24 cellular contexts compared by ENCODE assay signal in the genomic region with DNA sequence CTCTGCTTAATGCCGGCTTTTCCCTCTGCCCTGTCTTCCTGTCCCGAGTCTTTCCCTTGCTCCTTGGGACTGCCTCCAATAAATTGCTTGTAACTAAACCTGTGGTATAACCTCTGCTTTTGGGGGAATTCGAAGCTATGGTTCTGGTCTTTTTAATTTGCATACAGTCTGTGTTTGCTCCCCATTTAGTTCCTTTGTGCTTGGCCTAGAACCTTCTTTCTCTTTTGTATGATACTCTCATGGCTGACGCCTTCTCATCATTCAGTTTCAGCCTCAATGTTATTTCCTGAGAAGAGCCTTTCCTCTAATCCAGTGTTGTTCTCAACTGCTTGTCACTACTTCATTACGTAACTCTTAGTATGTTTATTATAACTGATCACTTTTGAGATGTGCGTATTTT.
DNase-seq lines count a peak whose midpoint lies in the region; ATAC-seq and TF ChIP-seq lines count a peak whose summit lies in the region.
"Had no signal": no experiment of that assay in that cellular context is flagged by ENCODE, and none has a peak within 500 bp of the region (broad histone marks: within the 10 kb centered on the region; RNA-seq: fewer than 3 reads in every experiment).

No MANE protein-coding gene starts in this region.

- intact Hi-C loops in left colon (cut with DNase I, micrococcal nuclease), result no loop called here

- ATAC-seq in GM18858 (IDR thresholded peaks at IDR 0.05; ENCODE audit: unreplicated experiment) (peak; percentile 35), GM21423 (IDR thresholded peaks at IDR 0.05; ENCODE audit: unreplicated experiment) (peak; percentile 69), HG02763 (IDR thresholded peaks at IDR 0.05; ENCODE audit: unreplicated experiment) (peak; percentile 64), HG03520 (IDR thresholded peaks at IDR 0.05; ENCODE audit: unreplicated experiment) (peak; percentile 76), left colon (no peak)
- ATAC-seq: natural killer cell, T-cell had no signal

- CTCF ChIA-PET in GM10248 (lab: Yijun Ruan, JAX), result interaction anchor here (0.8 kb wide), 1 partner anchor 447 kb away, joined by 3 read pairs; no protein-coding TSS in a partner anchor

- POLR2A ChIA-PET in GM10248 (lab: Yijun Ruan, JAX), result no interaction called here

- no peak for TF ChIP-seq CTCF in GM10248 (IDR thresholded peaks at IDR 0.05; ENCODE audit: control extremely low read depth, extremely low read depth, low read depth, missing control alignments)

- DNase-seq in activated T-cell treated with anti-CD3 and anti-CD28 coated beads for 4 hours (no peak), left colon (no peak), caudate nucleus (lab: John Stamatoyannopoulos, UW) (no peak), GM10248 (ENCODE audit: extremely low spot score) (no peak)
- DNase-seq: activated CD4-positive, alpha-beta T cell treated with anti-CD3 and anti-CD28 coated beads, Interleukin-2, amount 50 U/mL, for 48 hours; activated CD4-positive, CD25-positive, alpha-beta regulatory T cell; activated effector memory CD4-positive, alpha-beta T cell treated with Interleukin-2 at 50 U/mL for 16 hours; cerebellar nuclear complex; islet precursor cell; Kasumi-1; natural killer cell; NCI-H187; NCI-H2171 treated with DMSO at 0.1 percent for 48 hours; NCI-H69; SJCRH30; stimulated activated CD4-positive, alpha-beta T cell treated with anti-CD3 and anti-CD28 coated beads, Interleukin-2, amount 100 ng/mL, for 24 hours; T-cell had no signal

- H3K27ac ChIP-seq in caudate nucleus (ENCODE audit: low read depth, low read length), result no peak overlapping the region
- H3K27ac ChIP-seq: BLaER1 treated with 17β-estradiol and CSF1 and Interleukin-3, amounts not matched to agents 10 nM and 100 nM; HL-60; SJCRH30; suprapubic skin had no signal
